In the genomic region with DNA sequence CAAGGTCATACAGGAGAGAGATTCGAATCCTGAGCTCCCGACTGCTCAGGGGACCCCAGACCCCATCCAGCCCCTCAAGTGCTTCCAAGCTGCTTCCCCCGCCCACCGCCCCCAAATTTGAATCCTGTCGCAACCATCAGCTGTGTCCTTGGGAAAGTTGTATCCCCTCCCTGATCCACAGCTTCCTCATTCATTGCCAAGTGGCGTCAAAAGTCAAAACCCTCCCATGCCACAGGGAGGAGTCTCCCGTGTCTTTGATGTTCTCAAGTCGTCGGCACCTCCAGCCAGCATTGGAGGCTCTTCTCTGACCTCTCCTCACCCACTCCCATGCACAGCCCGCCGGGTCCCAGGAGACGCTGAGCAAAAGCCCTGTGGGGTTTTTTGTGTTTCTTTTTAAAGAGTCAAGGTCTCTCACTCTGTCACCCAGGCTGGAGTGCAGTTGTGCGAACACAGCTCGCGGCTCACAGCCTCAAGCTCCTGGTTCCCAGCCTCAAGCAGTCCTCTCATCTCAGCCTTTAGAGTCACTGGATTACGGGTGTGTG, we compare ENCODE assay signal across 10 cellular contexts. TPM values are rescaled to one million over a fixed set of nuclear protein-coding genes. Genes with fewer than 3 reads are reported as not detected.
DNase-seq lines count a peak whose midpoint lies in the region; ATAC-seq and TF ChIP-seq lines count a peak whose summit lies in the region.
"Had no signal": no experiment of that assay in that cellular context is flagged by ENCODE, and none has a peak within 500 bp of the region (broad histone marks: within the 10 kb centered on the region; RNA-seq: fewer than 3 reads in every experiment).

No MANE protein-coding gene starts in this region.

- H3K4me1 ChIP-seq in lower lobe of right lung (peaks cover 18% of the 10 kb centered on the region), transverse colon (peaks cover 4 to 27% (median 18%) of the 10 kb centered on the region in 4 donors)

- DNase-seq in activated naive CD4-positive, alpha-beta T cell treated with anti-CD3 and anti-CD28 coated beads for 36 hours: no peak
- no peak for DNase-seq in activated naive CD4-positive, alpha-beta T cell (lab: John Stamatoyannopoulos, UW)
- DNase-seq in T-helper 17 cell: no peak
- peak; percentile 74 for DNase-seq in lower lobe of right lung
- peak; percentile 65 for DNase-seq in transverse colon
- no peak for DNase-seq in Kasumi-1 (lab: John Stamatoyannopoulos, UW)

- peak; percentile 34 for TF ChIP-seq POLR2A in transverse colon (IDR thresholded peaks at IDR 0.05)

- no peaks in the 10 kb centered on the region for H3K27me3 Mint-ChIP-seq in activated naive CD4-positive, alpha-beta T cell treated with anti-CD3 and anti-CD28 coated beads for 36 hours (ENCODE audit: low read depth)
- H3K27me3 Mint-ChIP-seq in T-helper 17 cell: no peaks in the 10 kb centered on the region

- no peaks in the 10 kb centered on the region for H3K9me3 ChIP-seq in T-helper 17 cell (ENCODE audit: control insufficient read depth, low read length, poor library complexity, severe bottlenecking)
- H3K9me3 ChIP-seq in lower lobe of right lung: no peaks in the 10 kb centered on the region
- no peaks in the 10 kb centered on the region for H3K9me3 ChIP-seq in transverse colon
- H3K9me3 ChIP-seq: body of pancreas had no signal

- CTCF ChIA-PET in activated naive CD4-positive, alpha-beta T cell treated with anti-CD3 and anti-CD28 coated beads for 36 hours (lab: Charles Lee): interaction anchor here (0.6 to 1.4 kb wide), 5 partner anchors 9 to 358 kb away, joined by 3 to 5 read pairs (median 3); no protein-coding TSS in a partner anchor

- H3K27me3 ChIP-seq in lower lobe of right lung (ENCODE audit: low read depth) (no peaks in the 10 kb centered on the region), transverse colon (no peaks in the 10 kb centered on the region)
- H3K27me3 ChIP-seq: body of pancreas had no signal

- peaks cover 41% of the 10 kb centered on the region for H3K36me3 ChIP-seq in lower lobe of right lung
- H3K36me3 ChIP-seq in transverse colon: peaks cover 0 to 20% (median 8%) of the 10 kb centered on the region in 4 donors

- H3K4me3 ChIP-seq in lower lobe of right lung (peak overlapping the region; percentile 21), transverse colon (no peak overlapping the region)
- H3K4me3 ChIP-seq: body of pancreas had no signal

- intact Hi-C loops in activated naive CD4-positive, alpha-beta T cell treated with anti-CD3 and anti-CD28 coated beads for 36 hours (cut with micrococcal nuclease): no loop called here
- intact Hi-C loops in lower lobe of right lung (cut with DNase I): no loop called here
- intact Hi-C loops in transverse colon (cut with DNase I; ENCODE audit: low total_unique reads): no loop called here

- no peaks in the 10 kb centered on the region for H3K9me3 Mint-ChIP-seq in activated naive CD4-positive, alpha-beta T cell treated with anti-CD3 and anti-CD28 coated beads for 36 hours

- H3K4me1 Mint-ChIP-seq in activated naive CD4-positive, alpha-beta T cell treated with anti-CD3 and anti-CD28 coated beads for 36 hours (ENCODE audit: low read depth): peaks cover 6% of the 10 kb centered on the region
- H3K4me1 Mint-ChIP-seq in T-helper 17 cell: peaks cover 21% of the 10 kb centered on the region

- in situ Hi-C loops in transverse colon (cut with MboI; ENCODE audit: low pct_ligation_motif_present in 1 of 4, low pct_unique_long_range_greater_than_20kb in 1 of 4, low sequenced_read_pairs in 3 of 4): no loop called here

- TF ChIP-seq EP300 in transverse colon (IDR thresholded peaks at IDR 0.05; ENCODE audit: low read depth): no peak

- ATAC-seq in T-helper 17 cell: no peak
- peak; percentile 13 to 17 for ATAC-seq in lower lobe of right lung
- no peak for ATAC-seq in HG03139 (IDR thresholded peaks at IDR 0.05; ENCODE audit: unreplicated experiment)
- ATAC-seq in HG02623 (IDR thresholded peaks at IDR 0.05; ENCODE audit: unreplicated experiment): no peak
- ATAC-seq: body of pancreas had no signal

- H3K4me3 Mint-ChIP-seq in activated naive CD4-positive, alpha-beta T cell treated with anti-CD3 and anti-CD28 coated beads for 36 hours: no peak overlapping the region
- H3K4me3 Mint-ChIP-seq in T-helper 17 cell: no peak overlapping the region

- whole genome bisulfite sequencing in transverse colon (ENCODE audit: low coverage in 1 of 2), 2 donors: 49% methylated on average over 16 of the region's 16 CpGs; no CpG with 5 or more reads in 1 of the 2 donors

- no peak for TF ChIP-seq CTCF in lower lobe of right lung (IDR thresholded peaks at IDR 0.05)
- no peak for TF ChIP-seq CTCF in transverse colon (IDR thresholded peaks at IDR 0.05)

- H3K36me3 Mint-ChIP-seq in activated naive CD4-positive, alpha-beta T cell treated with anti-CD3 and anti-CD28 coated beads for 36 hours (ENCODE audit: low read depth): peaks cover 22% of the 10 kb centered on the region
- H3K36me3 Mint-ChIP-seq in T-helper 17 cell (ENCODE audit: low read depth): peaks cover 2% of the 10 kb centered on the region

- H3K27ac ChIP-seq in lower lobe of right lung (peak overlapping the region; percentile 81), transverse colon (peak overlapping the region; percentile 42 to 84 (median 64))

- H3K27ac Mint-ChIP-seq in activated naive CD4-positive, alpha-beta T cell treated with anti-CD3 and anti-CD28 coated beads for 36 hours: peak overlapping the region; percentile 35
- peak overlapping the region; percentile 37 for H3K27ac Mint-ChIP-seq in T-helper 17 cell

RNA-seq across cellular contexts. Expression of gene IFI30, which starts 2.8 kb away (rescaled TPM):
- 10 to 100 TPM; 19.0 to 20.8 TPM for total RNA-seq in activated naive CD4-positive, alpha-beta T cell treated with anti-CD3 and anti-CD28 coated beads for 36 hours
- total RNA-seq in T-helper 17 cell: 10 to 100 TPM; 10.1 to 25.8 TPM
- 682 TPM for total RNA-seq in lower lobe of right lung
- total RNA-seq in transverse colon: 10 to 100 TPM in 3 of 4 donors, 1 to 10 TPM in 1; 10.0 to 50.8 (median 32.8) TPM

RNA-seq across cellular contexts. Expression of gene PIK3R2, which starts 17.8 kb away (rescaled TPM):
- 10 to 100 TPM; 16.1 to 16.3 TPM for total RNA-seq in activated naive CD4-positive, alpha-beta T cell treated with anti-CD3 and anti-CD28 coated beads for 36 hours
- total RNA-seq in T-helper 17 cell (1 to 10 TPM; 8.6 to 9.1 TPM), lower lobe of right lung (21.6 TPM), transverse colon (100 to 1,000 TPM in 1 of 4 donors, 10 to 100 TPM in 3; 30.5 to 135 (median 31.2) TPM)

RNA-seq across cellular contexts. Expression of gene MPV17L2, which starts 22.2 kb away (rescaled TPM):
- 1 to 10 TPM; 6.3 to 6.5 TPM for total RNA-seq in activated naive CD4-positive, alpha-beta T cell treated with anti-CD3 and anti-CD28 coated beads for 36 hours
- total RNA-seq in T-helper 17 cell: 1 to 10 TPM; 3.8 TPM
- total RNA-seq in lower lobe of right lung: 6.6 TPM
- 10 to 100 TPM in 3 of 4 donors, 1 to 10 TPM in 1; 1.6 to 22.3 (median 12.6) TPM for total RNA-seq in transverse colon

RNA-seq across cellular contexts. Expression of gene RAB3A, which starts 33.1 kb away (rescaled TPM):
- 1 to 10 TPM; 3.8 to 6.0 TPM for total RNA-seq in activated naive CD4-positive, alpha-beta T cell treated with anti-CD3 and anti-CD28 coated beads for 36 hours
- total RNA-seq in T-helper 17 cell (10 to 100 TPM in 1 of 2 donors, 1 to 10 TPM in 1; 7.4 to 15.3 TPM), lower lobe of right lung (2.7 TPM), transverse colon (1 to 10 TPM in 3 of 4 donors, not detected in 1; 2.2 to 8.6 (median 3.8) TPM)

RNA-seq across cellular contexts. Expression of gene PDE4C, which starts 55.5 kb away (rescaled TPM):
- under 1 TPM in 1 of 2 experiments, not detected in 1; 0.10 TPM for total RNA-seq in activated naive CD4-positive, alpha-beta T cell treated with anti-CD3 and anti-CD28 coated beads for 36 hours
- total RNA-seq in T-helper 17 cell (under 1 TPM in 1 of 2 donors, not detected in 1; 0.31 TPM), lower lobe of right lung (9.6 TPM), transverse colon (10 to 100 TPM in 2 of 4 donors, 1 to 10 TPM in 2; 3.0 to 18.3 (median 7.7) TPM)
- total RNA-seq: myocyte had no signal

Comparison
In these comparisons a context has a peak if more than half of its experiments do, and no peak if none do; other contexts are left out.
1. DNase-seq: peak in lower lobe of right lung (single experiment) and transverse colon (single experiment); none in activated naive CD4-positive, alpha-beta T cell treated with anti-CD3 and anti-CD28 coated beads for 36 hours (single experiment), activated naive CD4-positive, alpha-beta T cell (0 of 4), T-helper 17 cell (0 of 3) and Kasumi-1 (0 of 2).
2. ATAC-seq: peak in lower lobe of right lung (2 of 2); none in T-helper 17 cell (single experiment), HG03139 (single experiment) and HG02623 (single experiment).
3. RNA of gene IFI30, which starts 2.8 kb away (total RNA-seq): 682 TPM in lower lobe of right lung (single experiment); 10.0 to 50.8 TPM in transverse colon, 10.1 to 25.8 TPM in T-helper 17 cell and 19.0 to 20.8 TPM in activated naive CD4-positive, alpha-beta T cell treated with anti-CD3 and anti-CD28 coated beads for 36 hours; every median in the first group is over 10 times any median in the second.